In the genomic region with DNA sequence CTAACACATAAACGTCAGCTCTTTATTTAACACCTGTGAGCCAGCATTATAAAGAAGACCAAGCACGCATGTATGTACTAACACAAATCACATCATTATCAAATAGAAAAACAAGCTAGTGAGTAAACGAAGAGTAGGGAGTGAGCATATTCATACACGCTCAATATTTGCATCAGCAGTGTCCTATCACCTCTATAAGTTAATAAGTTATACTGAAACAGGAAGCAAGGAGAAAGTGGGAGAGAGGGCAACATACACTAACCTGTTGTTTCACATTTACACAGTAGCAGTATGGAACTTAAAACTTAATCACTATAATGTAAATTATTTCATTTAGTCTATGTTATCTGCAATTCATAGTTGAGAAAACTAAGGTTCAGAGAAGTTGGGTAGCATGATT, we compare ENCODE assay signal across 26 cellular contexts.
"Had no signal": no experiment of that assay in that cellular context is flagged by ENCODE, and none has a peak within 500 bp of the region (broad histone marks: within the 10 kb centered on the region; RNA-seq: fewer than 3 reads in every experiment).

No MANE protein-coding gene starts in this region.

- H3K36me3 ChIP-seq: gastrocnemius medialis, ovary, thyroid gland, WERI-Rb-1 had no signal

- H3K4me1 Mint-ChIP-seq: activated CD4-positive, alpha-beta T cell treated with anti-CD3 and anti-CD28 coated beads, Interleukin-2, amount 10 ng/mL, durations not matched to agents 24 days and 14 days; naive B cell; stimulated activated effector memory CD8-positive, alpha-beta T cell treated with anti-CD3 and anti-CD28 coated beads, Interleukin-12 subunit alpha, Interleukin-12 subunit beta, amount 100 ng/mL, for 72 hours; stimulated activated naive CD8-positive, alpha-beta T cell treated with anti-CD3 and anti-CD28 coated beads, Interleukin-15, amount 100 ng/mL, for 72 hours had no signal

- ATAC-seq: activated CD4-positive, CD25-positive, alpha-beta regulatory T cell treated with anti-CD3 and anti-CD28 coated beads, Interleukin-2, amount 50 U/mL, for 24 hours; effector memory CD8-positive, alpha-beta T cell; gastrocnemius medialis; left ventricle myocardium superior; sciatic nerve; stimulated activated effector memory CD8-positive, alpha-beta T cell treated with anti-CD3 and anti-CD28 coated beads, Interleukin-12 subunit alpha, Interleukin-12 subunit beta, amount 100 ng/mL, for 72 hours; stimulated activated naive CD8-positive, alpha-beta T cell treated with anti-CD3 and anti-CD28 coated beads, Interleukin-15, amount 100 ng/mL, for 72 hours had no signal

- H3K27ac Mint-ChIP-seq: activated CD4-positive, alpha-beta memory T cell treated with anti-CD3 and anti-CD28 coated beads for 36 hours; activated CD4-positive, alpha-beta T cell treated with anti-CD3 and anti-CD28 coated beads, Interleukin-2, amount 10 ng/mL, durations not matched to agents 24 days and 14 days; activated T-cell treated with anti-CD3 and anti-CD28 coated beads, Interleukin-2, amount 50 U/mL, for 24 hours; effector memory CD8-positive, alpha-beta T cell; naive B cell; progenitor cell of endocrine pancreas; stimulated activated effector memory CD8-positive, alpha-beta T cell treated with anti-CD3 and anti-CD28 coated beads, Interleukin-12 subunit alpha, Interleukin-12 subunit beta, amount 100 ng/mL, for 72 hours; stimulated activated naive CD8-positive, alpha-beta T cell treated with anti-CD3 and anti-CD28 coated beads, Interleukin-15, amount 100 ng/mL, for 72 hours had no signal

- H3K4me3 Mint-ChIP-seq: activated CD4-positive, alpha-beta memory T cell treated with anti-CD3 and anti-CD28 coated beads for 36 hours; activated CD4-positive, alpha-beta T cell treated with anti-CD3 and anti-CD28 coated beads, Interleukin-2, amount 10 ng/mL, durations not matched to agents 24 days and 14 days; activated T-cell treated with anti-CD3 and anti-CD28 coated beads, Interleukin-2, amount 50 U/mL, for 24 hours; effector memory CD8-positive, alpha-beta T cell; naive B cell; stimulated activated effector memory CD8-positive, alpha-beta T cell treated with anti-CD3 and anti-CD28 coated beads, Interleukin-12 subunit alpha, Interleukin-12 subunit beta, amount 100 ng/mL, for 72 hours; stimulated activated naive CD8-positive, alpha-beta T cell treated with anti-CD3 and anti-CD28 coated beads, Interleukin-15, amount 100 ng/mL, for 72 hours had no signal

- H3K27me3 ChIP-seq: gastrocnemius medialis, ovary, thyroid gland had no signal

- DNase-seq: activated CD4-positive, alpha-beta memory T cell treated with anti-CD3 and anti-CD28 coated beads for 36 hours; activated CD4-positive, alpha-beta T cell treated with anti-CD3 and anti-CD28 coated beads, Interleukin-2, amount 10 ng/mL, durations not matched to agents 24 days and 14 days; activated CD8-positive, alpha-beta memory T cell treated with anti-CD3 and anti-CD28 coated beads, Interleukin-2, amount 50 U/mL, for 48 hours; activated gamma-delta T cell treated with Interleukin-2 at 50 U/mL for 16 hours; activated naive CD4-positive, alpha-beta T cell treated with anti-CD3 and anti-CD28 coated beads, Interleukin-2, amount 50 U/mL, for 16 hours; activated T-cell treated with anti-CD3 and anti-CD28 coated beads, Interleukin-2, amount 50 U/mL, for 24 hours; amniotic stem cell; cortex of kidney; effector memory CD8-positive, alpha-beta T cell; erythroblast; gastrocnemius medialis; glutamatergic neuron; islet precursor cell; left ventricle myocardium superior; naive B cell; ovary; stimulated activated CD4-positive, alpha-beta T cell treated with anti-CD3 and anti-CD28 coated beads, Interleukin-4, amount 100 ng/mL, for 24 hours; stimulated activated naive CD8-positive, alpha-beta T cell treated with anti-CD3 and anti-CD28 coated beads, Interleukin-15, amount 100 ng/mL, for 72 hours; T1000; thyroid gland; WERI-Rb-1 had no signal

- H3K36me3 Mint-ChIP-seq: stimulated activated effector memory CD8-positive, alpha-beta T cell treated with anti-CD3 and anti-CD28 coated beads, Interleukin-12 subunit alpha, Interleukin-12 subunit beta, amount 100 ng/mL, for 72 hours had no signal

- H3K4me1 ChIP-seq: gastrocnemius medialis, thyroid gland had no signal

- H3K27me3 Mint-ChIP-seq: activated CD4-positive, alpha-beta memory T cell treated with anti-CD3 and anti-CD28 coated beads for 36 hours; activated T-cell treated with anti-CD3 and anti-CD28 coated beads, Interleukin-2, amount 50 U/mL, for 24 hours; progenitor cell of endocrine pancreas; stimulated activated naive CD8-positive, alpha-beta T cell treated with anti-CD3 and anti-CD28 coated beads, Interleukin-15, amount 100 ng/mL, for 72 hours had no signal

- H3K9me3 ChIP-seq: gastrocnemius medialis, ovary, thyroid gland had no signal

- H3K4me3 ChIP-seq: gastrocnemius medialis, ovary, skin epidermis, thyroid gland had no signal

- H3K27ac ChIP-seq: gastrocnemius medialis, ovary, skin epidermis, thyroid gland, WERI-Rb-1 had no signal
